ENCODE assay signal across 36 cellular contexts in genomic region chr1:55015731-55016620, GRCh38. TPM values are rescaled to one million over a fixed set of nuclear protein-coding genes. Genes with fewer than 3 reads are reported as not detected.
DNase-seq lines count a peak whose midpoint lies in the region; ATAC-seq and FAIRE-seq lines count a peak whose summit lies in the region.
"Had no signal": no experiment of that assay in that cellular context is flagged by ENCODE, and none has a peak within 500 bp of the region (broad histone marks: within the 10 kb centered on the region; RNA-seq: fewer than 3 reads in every experiment).

No MANE protein-coding gene starts in this region.

- H3K9ac ChIP-seq in adipocyte (ENCODE audit: low read length): no peak overlapping the region
- H3K9ac ChIP-seq in skeletal muscle satellite cell (ENCODE audit: low read depth, low read length): no peak overlapping the region

- DNase-seq in EH (ENCODE audit: low read depth): peak; percentile 35
- peak; percentile 55 for DNase-seq in adipocyte (ENCODE audit: low read depth)
- DNase-seq in fibroblast of peridontal ligament (ENCODE audit: extremely low read depth): peak; percentile 8
- DNase-seq in RCC 7860 (ENCODE audit: low spot score): no peak
- no peak for DNase-seq in activated CD4-positive, alpha-beta T cell treated with anti-CD3 and anti-CD28 coated beads for 36 hours
- no peak for DNase-seq in NCI-H82 treated with DMSO at 0.1 percent for 48 hours (lab: John Stamatoyannopoulos, UW; ENCODE audit: unreplicated experiment)
- DNase-seq: activated CD4-positive, alpha-beta T cell treated with anti-CD3 and anti-CD28 coated beads, Interleukin-2, amount 10 ng/mL, durations not matched to agents 24 days and 14 days; activated gamma-delta T cell treated with Interleukin-2 at 50 U/mL for 16 hours; activated naive CD8-positive, alpha-beta T cell treated with anti-CD3 and anti-CD28 coated beads, Interleukin-2, amount 50 U/mL, for 24 hours; activated T-cell treated with anti-CD3 and anti-CD28 coated beads, Interleukin-2, amount 50 U/mL, for 24 hours; Caco-2; DMS79 treated with DMSO at 0.1 percent for 48 hours; hypothalamus; immature natural killer cell; left lung; mesendoderm; naive B cell; NCI-H1092; NCI-H1694 treated with DMSO at 0.1 percent for 48 hours; NCI-H524 treated with DMSO at 0.1 percent for 48 hours; SHP77 treated with DMSO at 0.1 percent for 48 hours; stimulated activated CD4-positive, alpha-beta T cell treated with anti-CD3 and anti-CD28 coated beads, Interleukin-1b, Interleukin-23, amount 100 ng/mL, for 48 hours; stimulated activated CD8-positive, alpha-beta memory T cell treated with anti-CD3 and anti-CD28 coated beads, Interleukin-4, amount 100 ng/mL, for 48 hours; stimulated activated naive CD8-positive, alpha-beta T cell treated with anti-CD3 and anti-CD28 coated beads, Interleukin-15, amount 100 ng/mL, for 72 hours; SW 1271; T-helper 9 cell; WERI-Rb-1 had no signal

- peak overlapping the region; percentile 20 for H3K4me2 ChIP-seq in skeletal muscle satellite cell (ENCODE audit: low read length)

- POLR2A ChIA-PET in activated CD4-positive, alpha-beta T cell treated with anti-CD3 and anti-CD28 coated beads for 36 hours (lab: Charles Lee): no interaction called here

- H3K36me3 Mint-ChIP-seq in activated CD4-positive, alpha-beta T cell treated with anti-CD3 and anti-CD28 coated beads for 36 hours (ENCODE audit: low read depth): no peaks in the 10 kb centered on the region
- H3K36me3 Mint-ChIP-seq: immature natural killer cell, naive B cell had no signal

- no peaks in the 10 kb centered on the region for H3K4me1 Mint-ChIP-seq in activated CD4-positive, alpha-beta T cell treated with anti-CD3 and anti-CD28 coated beads for 36 hours
- H3K4me1 Mint-ChIP-seq: activated CD4-positive, alpha-beta T cell treated with anti-CD3 and anti-CD28 coated beads, Interleukin-2, amount 10 ng/mL, durations not matched to agents 24 days and 14 days; activated naive CD8-positive, alpha-beta T cell treated with anti-CD3 and anti-CD28 coated beads, Interleukin-2, amount 50 U/mL, for 24 hours; immature natural killer cell; naive B cell; stimulated activated naive CD8-positive, alpha-beta T cell treated with anti-CD3 and anti-CD28 coated beads, Interleukin-15, amount 100 ng/mL, for 72 hours had no signal

- H3K9me3 Mint-ChIP-seq in activated CD4-positive, alpha-beta T cell treated with anti-CD3 and anti-CD28 coated beads for 36 hours (ENCODE audit: low read depth): no peaks in the 10 kb centered on the region
- H3K9me3 Mint-ChIP-seq: activated CD4-positive, alpha-beta T cell treated with anti-CD3 and anti-CD28 coated beads, Interleukin-2, amount 10 ng/mL, durations not matched to agents 24 days and 14 days; activated naive CD8-positive, alpha-beta T cell treated with anti-CD3 and anti-CD28 coated beads, Interleukin-2, amount 50 U/mL, for 24 hours; activated T-cell treated with anti-CD3 and anti-CD28 coated beads, Interleukin-2, amount 50 U/mL, for 24 hours; immature natural killer cell; stimulated activated naive CD8-positive, alpha-beta T cell treated with anti-CD3 and anti-CD28 coated beads, Interleukin-15, amount 100 ng/mL, for 72 hours had no signal

- H3K27ac Mint-ChIP-seq in activated CD4-positive, alpha-beta T cell treated with anti-CD3 and anti-CD28 coated beads for 36 hours: no peak overlapping the region
- H3K27ac Mint-ChIP-seq: activated CD4-positive, alpha-beta T cell treated with anti-CD3 and anti-CD28 coated beads, Interleukin-2, amount 10 ng/mL, durations not matched to agents 24 days and 14 days; activated naive CD8-positive, alpha-beta T cell treated with anti-CD3 and anti-CD28 coated beads, Interleukin-2, amount 50 U/mL, for 24 hours; activated T-cell treated with anti-CD3 and anti-CD28 coated beads, Interleukin-2, amount 50 U/mL, for 24 hours; immature natural killer cell had no signal

- peaks cover 67% of the 10 kb centered on the region for H3K27me3 ChIP-seq in adipocyte (replicated peaks; ENCODE audit: control insufficient read depth, insufficient read depth, low read length)
- H3K27me3 ChIP-seq in skeletal muscle satellite cell (ENCODE audit: control insufficient read depth, insufficient read depth, low read length): peaks cover 24% of the 10 kb centered on the region

- peaks cover 9% of the 10 kb centered on the region for H3K27me3 Mint-ChIP-seq in activated CD4-positive, alpha-beta T cell treated with anti-CD3 and anti-CD28 coated beads for 36 hours

- no peaks in the 10 kb centered on the region for H3K36me3 ChIP-seq in adipocyte (ENCODE audit: control insufficient read depth, insufficient read depth, low read length, severe bottlenecking)
- no peaks in the 10 kb centered on the region for H3K36me3 ChIP-seq in skeletal muscle satellite cell (ENCODE audit: insufficient read depth, low read length)
- H3K36me3 ChIP-seq: esophagus muscularis mucosa, left lung, neutrophil, tibial artery, WERI-Rb-1 had no signal

- no peak overlapping the region for H3K4me3 ChIP-seq in adipocyte (ENCODE audit: low read length)
- no peak overlapping the region for H3K4me3 ChIP-seq in skeletal muscle satellite cell (ENCODE audit: low read length)
- H3K4me3 ChIP-seq: esophagus muscularis mucosa, left lung, tibial artery had no signal

- no peak for ATAC-seq in activated CD4-positive, alpha-beta T cell treated with anti-CD3 and anti-CD28 coated beads for 36 hours
- ATAC-seq: activated naive CD8-positive, alpha-beta T cell treated with anti-CD3 and anti-CD28 coated beads, Interleukin-2, amount 50 U/mL, for 24 hours; left lung; stimulated activated naive CD8-positive, alpha-beta T cell treated with anti-CD3 and anti-CD28 coated beads, Interleukin-15, amount 100 ng/mL, for 72 hours had no signal

- no peaks in the 10 kb centered on the region for H3K4me1 ChIP-seq in adipocyte (ENCODE audit: control insufficient read depth, insufficient read depth, low read length)
- peaks cover 19% of the 10 kb centered on the region for H3K4me1 ChIP-seq in skeletal muscle satellite cell (ENCODE audit: control insufficient read depth, insufficient read depth, low read length)
- H3K4me1 ChIP-seq: esophagus muscularis mucosa, left lung had no signal

- no peak overlapping the region for H3K4me3 Mint-ChIP-seq in activated CD4-positive, alpha-beta T cell treated with anti-CD3 and anti-CD28 coated beads for 36 hours
- H3K4me3 Mint-ChIP-seq: activated CD4-positive, alpha-beta T cell treated with anti-CD3 and anti-CD28 coated beads, Interleukin-2, amount 10 ng/mL, durations not matched to agents 24 days and 14 days; activated naive CD8-positive, alpha-beta T cell treated with anti-CD3 and anti-CD28 coated beads, Interleukin-2, amount 50 U/mL, for 24 hours; activated T-cell treated with anti-CD3 and anti-CD28 coated beads, Interleukin-2, amount 50 U/mL, for 24 hours; immature natural killer cell; naive B cell; stimulated activated naive CD8-positive, alpha-beta T cell treated with anti-CD3 and anti-CD28 coated beads, Interleukin-15, amount 100 ng/mL, for 72 hours had no signal

- H3K9me3 ChIP-seq in adipocyte (ENCODE audit: control insufficient read depth, low read length): peaks cover 3% of the 10 kb centered on the region
- no peaks in the 10 kb centered on the region for H3K9me3 ChIP-seq in skeletal muscle satellite cell (replicated peaks; ENCODE audit: low read length)
- H3K9me3 ChIP-seq: Caco-2, esophagus muscularis mucosa, left lung, neutrophil, tibial artery had no signal

- no peak for FAIRE-seq in RCC 7860 (lab: Jason Lieb, UNC)
- FAIRE-seq: bronchial epithelial cell, colon had no signal

- intact Hi-C loops in activated CD4-positive, alpha-beta T cell treated with anti-CD3 and anti-CD28 coated beads for 36 hours (cut with DNase I, micrococcal nuclease): no loop called here

- CTCF ChIA-PET in activated CD4-positive, alpha-beta T cell treated with anti-CD3 and anti-CD28 coated beads for 36 hours (lab: Charles Lee): interaction anchor here (0.6 to 1.2 kb wide), 4 partner anchors 50 to 65 kb away, joined by 3 to 4 read pairs (median 4); no protein-coding TSS in a partner anchor

RNA-seq across cellular contexts. Expression of gene BSND, which starts 17.2 kb away (rescaled TPM):
- total RNA-seq in skeletal muscle satellite cell (2012; rRNA removed): not detected in 2 replicates
- not detected for total RNA-seq in activated CD4-positive, alpha-beta T cell treated with anti-CD3 and anti-CD28 coated beads for 36 hours
- total RNA-seq: activated CD4-positive, alpha-beta T cell treated with anti-CD3 and anti-CD28 coated beads, Interleukin-2, amount 10 ng/mL, durations not matched to agents 24 days and 14 days; activated CD8-positive, alpha-beta memory T cell treated with anti-CD3 and anti-CD28 coated beads for 36 hours; bronchial epithelial cell; Caco-2; esophagus muscularis mucosa; left lung; pulmonary artery endothelial cell; skeletal muscle tissue had no signal

RNA-seq across cellular contexts. Expression of gene PCSK9, which starts 23.4 kb away (rescaled TPM):
- 0.22 and 0.51 TPM in 2 replicates for total RNA-seq in skeletal muscle satellite cell (2012; rRNA removed)
- not detected for total RNA-seq in activated CD4-positive, alpha-beta T cell treated with anti-CD3 and anti-CD28 coated beads for 36 hours
- total RNA-seq: activated CD4-positive, alpha-beta T cell treated with anti-CD3 and anti-CD28 coated beads, Interleukin-2, amount 10 ng/mL, durations not matched to agents 24 days and 14 days; activated CD8-positive, alpha-beta memory T cell treated with anti-CD3 and anti-CD28 coated beads for 36 hours had no signal

RNA-seq across cellular contexts. Expression of gene TMEM61, which starts 35.5 kb away (rescaled TPM):
- total RNA-seq in skeletal muscle satellite cell (2012; rRNA removed): not detected in 2 replicates
- total RNA-seq in activated CD4-positive, alpha-beta T cell treated with anti-CD3 and anti-CD28 coated beads for 36 hours: not detected
- total RNA-seq: activated CD4-positive, alpha-beta T cell treated with anti-CD3 and anti-CD28 coated beads, Interleukin-2, amount 10 ng/mL, durations not matched to agents 24 days and 14 days; activated CD8-positive, alpha-beta memory T cell treated with anti-CD3 and anti-CD28 coated beads for 36 hours; Caco-2; pulmonary artery endothelial cell; skeletal muscle tissue had no signal

Comparison
In these comparisons a context has a peak if more than half of its experiments do, and no peak if none do; other contexts are left out.
1. DNase-seq: peak in EH (single experiment), adipocyte (single experiment) and fibroblast of peridontal ligament (single experiment); none in RCC 7860 (single experiment), activated CD4-positive, alpha-beta T cell treated with anti-CD3 and anti-CD28 coated beads for 36 hours (single experiment) and NCI-H82 treated with DMSO at 0.1 percent for 48 hours (single experiment).